In genomic region chr17:2183346-2183745, GRCh38 we compare ENCODE assay signal across 21 cellular contexts.
A peak's percentile ranks its signal among the peaks of the same experiment; 100 is the strongest.
DNase-seq lines count a peak whose midpoint lies in the region; ATAC-seq and TF ChIP-seq lines count a peak whose summit lies in the region.
"Had no signal": no experiment of that assay in that cellular context is flagged by ENCODE, and none has a peak within 500 bp of the region (broad histone marks: within the 10 kb centered on the region; RNA-seq: fewer than 3 reads in every experiment).

No MANE protein-coding gene starts in this region.

- TF ChIP-seq CTCF in left ventricle myocardium inferior (IDR thresholded peaks at IDR 0.05; ENCODE audit: borderline replicate concordance), result no peak
- TF ChIP-seq CTCF in endodermal cell (conservative IDR thresholded peaks at IDR 0.05), result no peak
- no peak for TF ChIP-seq CTCF in Peyer's patch (IDR thresholded peaks at IDR 0.05)
- TF ChIP-seq CTCF in RWPE1 (conservative IDR thresholded peaks at IDR 0.05; ENCODE audit: low read depth), result no peak

- peaks cover 74% of the 10 kb centered on the region for H3K36me3 Mint-ChIP-seq in endodermal cell (ENCODE audit: low read depth)
- H3K36me3 Mint-ChIP-seq in natural killer cell treated with Interleukin-12 subunit alpha and Interleukin-12 subunit beta and Interleukin-15 and Interleukin-18, amount 100 ng/mL, for 72 hours, result peaks cover 21% of the 10 kb centered on the region

- no peak overlapping the region for H3K4me3 Mint-ChIP-seq in endodermal cell
- H3K4me3 Mint-ChIP-seq in natural killer cell treated with Interleukin-12 subunit alpha and Interleukin-12 subunit beta and Interleukin-15 and Interleukin-18, amount 100 ng/mL, for 72 hours, result no peak overlapping the region
- H3K4me3 Mint-ChIP-seq: activated CD4-positive, alpha-beta T cell treated with anti-CD3 and anti-CD28 coated beads, Interleukin-2, amount 10 ng/mL, durations not matched to agents 7 days and 5 days; activated naive CD8-positive, alpha-beta T cell treated with anti-CD3 and anti-CD28 coated beads, Interleukin-2, amount 50 U/mL, for 24 hours had no signal

- no peaks in the 10 kb centered on the region for H3K27me3 Mint-ChIP-seq in endodermal cell (ENCODE audit: insufficient read depth)
- no peaks in the 10 kb centered on the region for H3K27me3 Mint-ChIP-seq in natural killer cell treated with Interleukin-12 subunit alpha and Interleukin-12 subunit beta and Interleukin-15 and Interleukin-18, amount 100 ng/mL, for 72 hours
- H3K27me3 Mint-ChIP-seq: activated CD4-positive, alpha-beta T cell treated with anti-CD3 and anti-CD28 coated beads, Interleukin-2, amount 10 ng/mL, durations not matched to agents 7 days and 5 days; activated naive CD8-positive, alpha-beta T cell treated with anti-CD3 and anti-CD28 coated beads, Interleukin-2, amount 50 U/mL, for 24 hours; progenitor cell of endocrine pancreas had no signal

- CTCF ChIA-PET in RWPE1 (lab: Yijun Ruan, JAX), result no interaction called here

- H3K27ac ChIP-seq in left ventricle myocardium inferior (replicated peaks) (peak overlapping the region; percentile 90), right cardiac atrium (ENCODE audit: low read length) (no peak overlapping the region), endodermal cell (ENCODE audit: low read depth, low read length) (no peak overlapping the region), Peyer's patch (peak overlapping the region in 1 of 4 donors; percentile 21), RWPE1 (no peak overlapping the region)
- H3K27ac ChIP-seq: BLaER1 treated with 17β-estradiol and CSF1 and Interleukin-3, amounts not matched to agents 10 nM and 100 nM had no signal

- no peak for ATAC-seq in right cardiac atrium
- no peak for ATAC-seq in natural killer cell treated with Interleukin-12 subunit alpha and Interleukin-12 subunit beta and Interleukin-15 and Interleukin-18, amount 100 ng/mL, for 72 hours
- ATAC-seq in HG03432 (IDR thresholded peaks at IDR 0.05; ENCODE audit: unreplicated experiment), result no peak
- ATAC-seq: activated naive CD8-positive, alpha-beta T cell treated with anti-CD3 and anti-CD28 coated beads, Interleukin-2, amount 50 U/mL, for 24 hours had no signal

- peaks cover 59% of the 10 kb centered on the region for H3K4me1 ChIP-seq in left ventricle myocardium inferior
- peaks cover 26% of the 10 kb centered on the region for H3K4me1 ChIP-seq in right cardiac atrium (ENCODE audit: control insufficient read depth, insufficient read depth, low read length)
- peaks cover 31% of the 10 kb centered on the region for H3K4me1 ChIP-seq in endodermal cell (ENCODE audit: control insufficient read depth, insufficient read depth, low read length)
- peaks cover 0 to 36% (median 2%) of the 10 kb centered on the region in 4 donors for H3K4me1 ChIP-seq in Peyer's patch

- intact Hi-C loops in left ventricle myocardium inferior (cut with micrococcal nuclease), result no loop called here
- intact Hi-C loops in right cardiac atrium (cut with DNase I), result no loop called here

- no peak overlapping the region for H3K9ac ChIP-seq in endodermal cell (ENCODE audit: extremely low read depth, low read length, poor library complexity, severe bottlenecking)
- H3K9ac ChIP-seq: BLaER1 treated with 17β-estradiol and CSF1 and Interleukin-3, amounts not matched to agents 10 nM and 100 nM had no signal

- no peak overlapping the region for H3K4me3 ChIP-seq in left ventricle myocardium inferior
- H3K4me3 ChIP-seq in right cardiac atrium (ENCODE audit: low read length), result no peak overlapping the region
- H3K4me3 ChIP-seq in endodermal cell (ENCODE audit: low read length), result no peak overlapping the region
- H3K4me3 ChIP-seq in Peyer's patch, result no peak overlapping the region
- H3K4me3 ChIP-seq: BLaER1 treated with 17β-estradiol and CSF1 and Interleukin-3, amounts not matched to agents 10 nM and 100 nM; breast epithelium; spleen had no signal

- H3K4me1 Mint-ChIP-seq in endodermal cell, result peaks cover 34% of the 10 kb centered on the region
- H3K4me1 Mint-ChIP-seq in natural killer cell treated with Interleukin-12 subunit alpha and Interleukin-12 subunit beta and Interleukin-15 and Interleukin-18, amount 100 ng/mL, for 72 hours (ENCODE audit: low read depth in 2 of 2), result peaks cover 60 to 75% of the 10 kb centered on the region in 2 donors
- H3K4me1 Mint-ChIP-seq: activated naive CD8-positive, alpha-beta T cell treated with anti-CD3 and anti-CD28 coated beads, Interleukin-2, amount 50 U/mL, for 24 hours had no signal

- peak overlapping the region; percentile 44 for H3K27ac Mint-ChIP-seq in endodermal cell
- H3K27ac Mint-ChIP-seq in natural killer cell treated with Interleukin-12 subunit alpha and Interleukin-12 subunit beta and Interleukin-15 and Interleukin-18, amount 100 ng/mL, for 72 hours, result peak overlapping the region; percentile 46 to 47
- H3K27ac Mint-ChIP-seq: activated naive CD8-positive, alpha-beta T cell treated with anti-CD3 and anti-CD28 coated beads, Interleukin-2, amount 50 U/mL, for 24 hours; progenitor cell of endocrine pancreas had no signal

- H3K36me3 ChIP-seq in left ventricle myocardium inferior (peaks cover 17% of the 10 kb centered on the region), endodermal cell (ENCODE audit: control insufficient read depth, insufficient read depth, low read length) (peaks cover 79% of the 10 kb centered on the region), Peyer's patch (peaks cover 0 to 36% (median 0%) of the 10 kb centered on the region in 3 donors)
- H3K36me3 ChIP-seq: breast epithelium had no signal

- no peaks in the 10 kb centered on the region for H3K27me3 ChIP-seq in left ventricle myocardium inferior (ENCODE audit: low read depth)
- H3K27me3 ChIP-seq in right cardiac atrium (ENCODE audit: control insufficient read depth, insufficient read depth), result no peaks in the 10 kb centered on the region
- no peaks in the 10 kb centered on the region for H3K27me3 ChIP-seq in endodermal cell (ENCODE audit: control insufficient read depth, insufficient read depth, low read length, poor library complexity, severe bottlenecking)
- no peaks in the 10 kb centered on the region for H3K27me3 ChIP-seq in Peyer's patch
- H3K27me3 ChIP-seq: BLaER1 treated with 17β-estradiol and CSF1 and Interleukin-3, amounts not matched to agents 10 nM and 100 nM; breast epithelium; spleen had no signal

- no peak for TF ChIP-seq POLR2A in Peyer's patch (IDR thresholded peaks at IDR 0.05)

- WGBS in right cardiac atrium, result 76% methylated on average over 5 of the region's 5 CpGs
- WGBS in endodermal cell (ENCODE audit: insufficient coverage in 1 of 2, insufficient read length in 1 of 2), 2 experiments, result 82 to 96% methylated on average over 2 to 5 of the region's 5 CpGs

- POLR2A ChIA-PET in RWPE1 (lab: Yijun Ruan, JAX; ENCODE audit: low non-redundant PET), result no interaction called here

- H3K9me3 Mint-ChIP-seq in endodermal cell, result no peaks in the 10 kb centered on the region
- H3K9me3 Mint-ChIP-seq in natural killer cell treated with Interleukin-12 subunit alpha and Interleukin-12 subunit beta and Interleukin-15 and Interleukin-18, amount 100 ng/mL, for 72 hours, result no peaks in the 10 kb centered on the region
- H3K9me3 Mint-ChIP-seq: activated CD4-positive, alpha-beta T cell treated with anti-CD3 and anti-CD28 coated beads, Interleukin-2, amount 10 ng/mL, durations not matched to agents 7 days and 5 days; activated naive CD8-positive, alpha-beta T cell treated with anti-CD3 and anti-CD28 coated beads, Interleukin-2, amount 50 U/mL, for 24 hours had no signal

- DNase-seq in left ventricle myocardium inferior (no peak), right cardiac atrium (no peak), endodermal cell (no peak), Peyer's patch (no peak), RWPE1 (ENCODE audit: low spot score) (no peak), SKM-1 (lab: John Stamatoyannopoulos, UW; ENCODE audit: unreplicated experiment) (no peak)
- DNase-seq in natural killer cell treated with Interleukin-12 subunit alpha and Interleukin-12 subunit beta and Interleukin-15 and Interleukin-18, amount 100 ng/mL, for 72 hours (ENCODE audit: low spot score), result no peak
- DNase-seq: activated CD4-positive, alpha-beta T cell treated with anti-CD3 and anti-CD28 coated beads, Interleukin-2, amount 10 ng/mL, durations not matched to agents 7 days and 5 days; activated CD8-positive, alpha-beta memory T cell treated with anti-CD3 and anti-CD28 coated beads, Interleukin-2, amount 50 U/mL, for 4 hours; activated effector memory CD4-positive, alpha-beta T cell treated with anti-CD3 and anti-CD28 coated beads, Interleukin-2, amount 50 U/mL, for 16 hours; activated naive CD8-positive, alpha-beta T cell treated with anti-CD3 and anti-CD28 coated beads, Interleukin-2, amount 50 U/mL, for 24 hours; dermis blood vessel endothelial cell; NCI-H1694; NCI-H69; SHP77 treated with DMSO at 0.1 percent for 48 hours; spleen; stimulated activated CD4-positive, alpha-beta T cell treated with anti-CD3 and anti-CD28 coated beads, Interleukin-4, amount 100 ng/mL, for 4 hours had no signal

- H3K9me3 ChIP-seq in left ventricle myocardium inferior (replicated peaks), result no peaks in the 10 kb centered on the region
- no peaks in the 10 kb centered on the region for H3K9me3 ChIP-seq in right cardiac atrium (ENCODE audit: control insufficient read depth, low read length)
- no peaks in the 10 kb centered on the region for H3K9me3 ChIP-seq in endodermal cell (ENCODE audit: control insufficient read depth, low read length)
- no peaks in the 10 kb centered on the region for H3K9me3 ChIP-seq in Peyer's patch
- H3K9me3 ChIP-seq: BLaER1 treated with 17β-estradiol and CSF1 and Interleukin-3, amounts not matched to agents 10 nM and 100 nM; breast epithelium; spleen had no signal
